28 cellular contexts compared by ENCODE assay signal in the genomic region with DNA sequence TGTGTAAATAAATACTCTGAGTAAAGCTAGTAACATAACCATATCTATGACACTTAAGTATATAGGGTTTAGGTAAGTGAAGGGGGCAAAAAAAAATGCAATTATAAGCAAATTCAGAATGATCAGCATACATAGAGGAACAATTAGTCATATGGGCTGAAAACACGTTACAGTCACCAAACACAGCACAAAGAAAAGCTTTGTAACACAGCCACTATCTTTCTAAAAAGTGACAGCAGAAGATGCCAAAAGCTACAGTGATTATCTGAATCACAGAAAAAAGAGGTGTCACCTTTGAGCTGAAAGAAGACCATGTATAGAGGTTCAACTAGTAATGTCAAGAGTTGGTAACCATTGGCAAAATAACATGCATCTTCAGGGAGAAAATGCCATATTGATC.
"Had no signal": no experiment of that assay in that cellular context is flagged by ENCODE, and none has a peak within 500 bp of the region (broad histone marks: within the 10 kb centered on the region; RNA-seq: fewer than 3 reads in every experiment).

No MANE protein-coding gene starts in this region.

- H3K9me3 ChIP-seq: adrenal gland, body of pancreas, gastroesophageal sphincter had no signal

- ATAC-seq: activated CD4-positive, alpha-beta T cell treated with anti-CD3 and anti-CD28 coated beads for 36 hours; activated CD8-positive, alpha-beta memory T cell treated with anti-CD3 and anti-CD28 coated beads, Interleukin-2, amount 10 ng/mL, durations not matched to agents 7 days and 5 days; activated CD8-positive, alpha-beta T cell treated with anti-CD3 and anti-CD28 coated beads, Interleukin-2, amount 10 ng/mL, durations not matched to agents 7 days and 5 days; activated naive CD8-positive, alpha-beta T cell treated with anti-CD3 and anti-CD28 coated beads, Interleukin-2, amount 50 U/mL, for 24 hours; body of pancreas; effector memory CD8-positive, alpha-beta T cell; gastroesophageal sphincter had no signal

- DNase-seq: activated CD4-positive, alpha-beta memory T cell treated with anti-CD3 and anti-CD28 coated beads for 36 hours; activated CD4-positive, alpha-beta T cell treated with anti-CD3 and anti-CD28 coated beads for 36 hours; activated CD4-positive, alpha-beta T cell treated with anti-CD3 and anti-CD28 coated beads, Interleukin-2, amount 10 ng/mL, durations not matched to agents 24 days and 14 days; activated CD4-positive, CD25-positive, alpha-beta regulatory T cell; activated CD4-positive, CD25-positive, alpha-beta regulatory T cell treated with anti-CD3 and anti-CD28 coated beads, Interleukin-2, amount 50 U/mL, for 72 hours; activated CD8-positive, alpha-beta memory T cell treated with anti-CD3 and anti-CD28 coated beads, Interleukin-2, amount 10 ng/mL, durations not matched to agents 7 days and 5 days; activated CD8-positive, alpha-beta memory T cell treated with anti-CD3 and anti-CD28 coated beads, Interleukin-2, amount 50 U/mL, for 4 hours; activated CD8-positive, alpha-beta T cell treated with anti-CD3 and anti-CD28 coated beads, Interleukin-2, amount 10 ng/mL, durations not matched to agents 7 days and 5 days; activated effector memory CD4-positive, alpha-beta T cell treated with anti-CD3 and anti-CD28 coated beads, Interleukin-2, amount 50 U/mL, for 16 hours; activated naive CD4-positive, alpha-beta T cell treated with anti-CD3 and anti-CD28 coated beads for 36 hours; activated naive CD8-positive, alpha-beta T cell treated with anti-CD3 and anti-CD28 coated beads for 36 hours; activated naive CD8-positive, alpha-beta T cell treated with anti-CD3 and anti-CD28 coated beads, Interleukin-2, amount 50 U/mL, for 24 hours; activated T-cell treated with anti-CD3 and anti-CD28 coated beads, Interleukin-2, amount 50 U/mL, for 1 hour; activated T-cell treated with anti-CD3 and anti-CD28 coated beads, Interleukin-2, amount 50 U/mL, for 48 hours; adrenal gland; amygdala; aorta; body of pancreas; caudate nucleus; cortex of kidney; dermis blood vessel endothelial cell; effector CD4-positive, alpha-beta T cell; effector memory CD8-positive, alpha-beta T cell; erythroblast; foreskin melanocyte; T-helper 2 cell had no signal

- H3K36me3 ChIP-seq: adrenal gland, esophagus muscularis mucosa, gastroesophageal sphincter had no signal

- H3K27me3 ChIP-seq: adrenal gland, body of pancreas, esophagus muscularis mucosa, gastroesophageal sphincter had no signal

- H3K4me3 ChIP-seq: adrenal gland, body of pancreas, esophagus muscularis mucosa, gastroesophageal sphincter had no signal

- H3K4me1 ChIP-seq: adrenal gland, body of pancreas, esophagus muscularis mucosa, gastroesophageal sphincter had no signal

- H3K27ac ChIP-seq: adrenal gland, body of pancreas, esophagus muscularis mucosa, gastroesophageal sphincter had no signal
